Comparison of ENCODE assay signal across 8 cellular contexts in the genomic region with DNA sequence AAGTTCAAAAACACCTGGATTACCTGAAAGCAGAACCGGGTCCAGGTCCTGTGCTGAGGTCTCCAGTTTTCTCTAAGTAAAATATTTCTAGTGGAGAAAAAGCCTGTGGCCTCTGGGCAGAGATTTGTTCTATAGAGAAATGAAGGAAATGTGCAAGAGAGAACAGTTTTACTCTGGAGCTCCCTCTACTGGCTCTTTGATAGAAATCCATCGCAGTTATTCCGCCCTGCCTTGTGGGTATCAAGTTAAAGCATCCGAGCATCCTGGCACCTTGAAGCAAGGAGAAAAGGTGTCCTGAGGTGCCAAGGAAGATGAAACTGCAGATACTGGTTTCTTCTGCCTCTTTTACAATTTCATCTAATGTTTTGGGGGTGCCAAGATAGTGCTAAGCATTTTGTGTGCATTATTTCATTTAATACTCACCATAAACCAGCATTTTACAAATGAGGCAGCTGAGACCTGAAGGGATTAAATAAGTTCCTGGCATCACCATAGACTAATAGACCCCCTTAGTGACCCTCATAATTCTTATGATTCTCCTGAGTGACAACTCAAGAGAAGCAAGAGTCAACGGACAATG.
DNase-seq lines count a peak whose midpoint lies in the region; ATAC-seq and TF ChIP-seq lines count a peak whose summit lies in the region.

No MANE protein-coding gene starts in this region.

- no TSS peak for BruUV-seq in HCT116 (replicated peaks; lab: Mats Ljungman, UMichigan)

- no peak overlapping the region for H3K27ac ChIP-seq in DOHH2 (ENCODE audit: low read depth, low read length)
- no peak overlapping the region for H3K27ac ChIP-seq in HCT116 (ENCODE audit: low read depth, low read length)
- H3K27ac ChIP-seq in upper lobe of left lung: no peak overlapping the region

- intact Hi-C loops in HCT116 (cut with micrococcal nuclease): no loop called here

- H3K4me1 ChIP-seq in DOHH2 (ENCODE audit: control insufficient read depth, low read length) (no peaks in the 10 kb centered on the region), HCT116 (ENCODE audit: control insufficient read depth in 1 of 2, insufficient read depth in 2 of 2, low read length in 2 of 2) (no peaks in the 10 kb centered on the region), upper lobe of left lung (no peaks in the 10 kb centered on the region)

- no peaks in the 10 kb centered on the region for H3K79me2 ChIP-seq in DOHH2 (ENCODE audit: control insufficient read depth, low read length)
- no peaks in the 10 kb centered on the region for H3K79me2 ChIP-seq in HCT116 (ENCODE audit: insufficient read depth, low read length)

- no peak overlapping the region for H3K4me2 ChIP-seq in DOHH2 (ENCODE audit: low read length)
- H3K4me2 ChIP-seq in HCT116 (ENCODE audit: low read length): no peak overlapping the region

- H3K9me2 ChIP-seq in DOHH2 (replicated peaks; ENCODE audit: control insufficient read depth, low read length): no peaks in the 10 kb centered on the region
- H3K9me2 ChIP-seq in HCT116 (ENCODE audit: insufficient read depth): no peaks in the 10 kb centered on the region

- CTCF ChIA-PET in HCT116 (lab: Charles Lee): interaction anchor here (0.7 to 2.9 kb wide), 10 partner anchors 10 to 148 kb away, joined by 3 to 34 read pairs (median 4); no protein-coding TSS in a partner anchor
- CTCF ChIA-PET in activated CD4-positive, alpha-beta memory T cell treated with anti-CD3 and anti-CD28 coated beads, Interleukin-2, amount 10 ng/mL, durations not matched to agents 7 days and 5 days (lab: Charles Lee): interaction anchor here (0.8 to 2.5 kb wide), 9 partner anchors 9 to 288 kb away, joined by 3 to 13 read pairs (median 4); no protein-coding TSS in a partner anchor

- no peaks in the 10 kb centered on the region for H3F3A ChIP-seq in DOHH2 (ENCODE audit: control insufficient read depth, insufficient read depth)

- TF ChIP-seq EP300 in upper lobe of left lung (IDR thresholded peaks at IDR 0.05): no peak

- peaks cover 24% of the 10 kb centered on the region for H3K27me3 ChIP-seq in DOHH2 (ENCODE audit: control insufficient read depth, low read length)
- peaks cover 56% of the 10 kb centered on the region for H3K27me3 ChIP-seq in HCT116 (ENCODE audit: insufficient read depth, low read length)
- H3K27me3 ChIP-seq in upper lobe of left lung: no peaks in the 10 kb centered on the region

- no peak overlapping the region for H3K4me3 Mint-ChIP-seq in activated CD4-positive, alpha-beta memory T cell treated with anti-CD3 and anti-CD28 coated beads, Interleukin-2, amount 10 ng/mL, durations not matched to agents 7 days and 5 days

- RAD21 ChIA-PET in HCT116 (lab: Charles Lee; ENCODE audit: low non-redundant PET in 1 of 2, low total read pairs in 2 of 2, uncharacterized antibody in 2 of 2, unreplicated experiment in 2 of 2): interaction anchor here (1.3 to 2.0 kb wide), 3 partner anchors 63 to 284 kb away, joined by 4 to 6 read pairs (median 5); no protein-coding TSS in a partner anchor

- no peaks in the 10 kb centered on the region for H3K4me1 Mint-ChIP-seq in activated CD4-positive, alpha-beta memory T cell treated with anti-CD3 and anti-CD28 coated beads, Interleukin-2, amount 10 ng/mL, durations not matched to agents 7 days and 5 days

- H3K27ac Mint-ChIP-seq in activated CD4-positive, alpha-beta memory T cell treated with anti-CD3 and anti-CD28 coated beads, Interleukin-2, amount 10 ng/mL, durations not matched to agents 7 days and 5 days: no peak overlapping the region

- peak overlapping the region; percentile 47 for H2AFZ ChIP-seq in HCT116 (ENCODE audit: low read depth, low read length, poor library complexity, severe bottlenecking)

- TF ChIP-seq POLR2A in HCT116 (IDR thresholded peaks at IDR 0.05; ENCODE audit: borderline replicate concordance, extremely low read depth, insufficient read depth, insufficient read length): no peak
- no peak for TF ChIP-seq POLR2A in upper lobe of left lung (IDR thresholded peaks at IDR 0.05)

- no peak overlapping the region for H3K9ac ChIP-seq in HCT116 (ENCODE audit: low read length)

- H3K27me3 Mint-ChIP-seq in activated CD4-positive, alpha-beta memory T cell treated with anti-CD3 and anti-CD28 coated beads, Interleukin-2, amount 10 ng/mL, durations not matched to agents 7 days and 5 days: peaks cover 40% of the 10 kb centered on the region

- DNase-seq in HCT116 (ENCODE audit: low read depth, low spot score) (peak; percentile 41), NCI-H1694 treated with DMSO at 0.1 percent for 48 hours (lab: John Stamatoyannopoulos, UW) (peak; percentile 51), inferior parietal cortex (ENCODE audit: extremely low spot score) (peak; percentile 82), upper lobe of left lung (no peak)
- no peak for DNase-seq in activated CD4-positive, alpha-beta memory T cell treated with anti-CD3 and anti-CD28 coated beads, Interleukin-2, amount 10 ng/mL, durations not matched to agents 7 days and 5 days

- POLR2A ChIA-PET in HCT116 (lab: Charles Lee): no interaction called here
- POLR2A ChIA-PET in activated CD4-positive, alpha-beta memory T cell treated with anti-CD3 and anti-CD28 coated beads, Interleukin-2, amount 10 ng/mL, durations not matched to agents 7 days and 5 days (lab: Charles Lee): no interaction called here

- TF ChIP-seq CTCF in DOHH2 (IDR thresholded peaks at IDR 0.05; ENCODE audit: low read depth, low read length, poor library complexity, severe bottlenecking) (peak; percentile 81), HCT116 (IDR thresholded peaks at IDR 0.05 in 2 of 3, conservative IDR thresholded peaks at IDR 0.05 in 1 of 3; ENCODE audit: borderline replicate concordance in 1 of 3, insufficient read depth in 1 of 3, low read depth in 2 of 3, low read length in 2 of 3) (peak; percentile 38 to 75 (median 71); a peak in 5 of 6 replicates), WI38 (IDR thresholded peaks at IDR 0.05; ENCODE audit: low read depth, low read length) (peak; percentile 55), upper lobe of left lung (IDR thresholded peaks at IDR 0.05) (peak in 5 of 6 experiments; percentile 27 to 49 (median 32))

- H3K9me3 ChIP-seq in DOHH2 (ENCODE audit: control insufficient read depth, insufficient read depth, low read length): no peaks in the 10 kb centered on the region
- H3K9me3 ChIP-seq in HCT116 (ENCODE audit: control insufficient read depth in 1 of 2, insufficient read depth in 1 of 2, low read depth in 1 of 2, low read length in 2 of 2): no peaks in the 10 kb centered on the region
- H3K9me3 ChIP-seq in upper lobe of left lung: no peaks in the 10 kb centered on the region

- TF ChIP-seq RAD21 in HCT116 (IDR thresholded peaks at IDR 0.05; ENCODE audit: low read depth): peak; percentile 51

- H3K36me3 ChIP-seq in DOHH2 (ENCODE audit: control insufficient read depth, low read length) (no peaks in the 10 kb centered on the region), HCT116 (ENCODE audit: control insufficient read depth in 1 of 2, insufficient read depth in 2 of 2, low read length in 2 of 2) (no peaks in the 10 kb centered on the region), upper lobe of left lung (no peaks in the 10 kb centered on the region)

- ATAC-seq in HCT116 (peak; percentile 90), upper lobe of left lung (ENCODE audit: low FRiP score in 2 of 2) (peak in 1 of 2 donors; percentile 57), GM21619 (IDR thresholded peaks at IDR 0.05; ENCODE audit: unreplicated experiment) (no peak)

- WGBS in upper lobe of left lung, 2 donors: 14 to 18% methylated on average over 5 of the region's 5 CpGs

- no peaks in the 10 kb centered on the region for H3K36me3 Mint-ChIP-seq in activated CD4-positive, alpha-beta memory T cell treated with anti-CD3 and anti-CD28 coated beads, Interleukin-2, amount 10 ng/mL, durations not matched to agents 7 days and 5 days (ENCODE audit: low read depth)

- no peaks in the 10 kb centered on the region for H3K9me3 Mint-ChIP-seq in activated CD4-positive, alpha-beta memory T cell treated with anti-CD3 and anti-CD28 coated beads, Interleukin-2, amount 10 ng/mL, durations not matched to agents 7 days and 5 days

- H3K4me3 ChIP-seq in DOHH2 (ENCODE audit: low read length) (no peak overlapping the region), HCT116 (replicated peaks in 1 of 2; ENCODE audit: low read depth in 1 of 2, low read length in 2 of 2) (no peak overlapping the region), WI38 (ENCODE audit: low read depth, low read length) (no peak overlapping the region), upper lobe of left lung (no peak overlapping the region)

- H4K20me1 ChIP-seq in DOHH2 (ENCODE audit: control insufficient read depth, insufficient read depth, low read depth, low read length) (no peaks in the 10 kb centered on the region), HCT116 (ENCODE audit: insufficient read depth) (no peaks in the 10 kb centered on the region)

TF ChIP-seq in HCT116, 20 proteins besides CTCF, POLR2A, EP300 and RAD21:
- no peak for TF ChIP-seq EZH2phosphoT487 (IDR thresholded peaks at IDR 0.05; ENCODE audit: borderline replicate concordance)
- no peak for TF ChIP-seq CBX3 (IDR thresholded peaks at IDR 0.05; ENCODE audit: low read depth)
- TF ChIP-seq ELF1 (IDR thresholded peaks at IDR 0.05; ENCODE audit: borderline replicate concordance, low read depth): no peak
- no peak for TF ChIP-seq ZFX (IDR thresholded peaks at IDR 0.05)
- no peak for TF ChIP-seq YY1 (IDR thresholded peaks at IDR 0.05; ENCODE audit: extremely low read depth, insufficient replicate concordance, low read depth, low read length)

Comparison
In these comparisons a context has a peak if more than half of its experiments do, and no peak if none do; other contexts are left out.
1. DNase-seq: peak in HCT116 (single experiment), NCI-H1694 treated with DMSO at 0.1 percent for 48 hours (single experiment) and inferior parietal cortex (single experiment); none in upper lobe of left lung (0 of 2) and activated CD4-positive, alpha-beta memory T cell treated with anti-CD3 and anti-CD28 coated beads, Interleukin-2, amount 10 ng/mL, durations not matched to agents 7 days and 5 days (single experiment).
2. Peak in every context shown above with its lines, with median percentiles within 50 percentile points of each other: CTCF ChIP-seq.